In the genomic region with DNA sequence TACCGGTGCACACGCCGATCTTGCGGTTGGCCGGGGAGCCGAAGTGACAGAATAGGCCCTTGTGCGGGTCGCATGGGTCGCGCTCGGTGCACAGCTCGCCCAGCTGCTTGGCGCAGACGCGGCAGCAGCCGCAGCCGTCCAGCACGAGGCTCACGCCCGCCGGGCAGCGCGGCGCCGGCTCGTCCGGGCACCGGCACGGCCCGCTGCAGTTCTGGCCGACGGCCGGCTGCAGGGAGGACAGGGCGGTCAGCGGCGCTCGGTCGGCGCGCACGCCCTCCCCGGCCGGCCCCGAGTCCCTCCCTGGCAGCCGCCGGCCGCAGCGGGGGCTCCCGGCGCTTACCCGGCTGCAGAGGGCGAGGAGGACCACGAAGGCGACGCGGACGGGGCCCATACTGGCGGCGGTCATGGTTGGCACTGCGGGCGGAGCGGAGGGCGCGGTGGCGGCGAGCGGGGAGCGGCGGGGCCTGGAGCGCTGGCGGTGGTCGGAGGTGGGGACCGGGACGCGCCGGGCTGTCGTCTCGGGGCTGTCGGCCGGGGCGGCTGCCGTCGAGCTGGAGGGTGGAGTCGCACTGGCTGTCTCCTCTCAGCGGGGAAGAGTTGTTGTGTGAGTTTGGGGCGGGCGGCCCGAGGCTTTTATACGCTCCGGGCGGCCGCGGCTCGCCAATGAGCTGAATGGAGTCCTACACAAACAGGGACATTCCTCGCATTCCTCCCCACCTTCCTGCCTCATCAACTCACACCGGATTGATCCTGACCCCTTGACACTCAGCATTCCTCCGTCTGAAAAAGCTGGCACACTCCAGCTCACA, we compare ENCODE assay signal across 8 cellular contexts. TPM values are rescaled to one million over a fixed set of nuclear protein-coding genes. Genes with fewer than 3 reads are reported as not detected.
DNase-seq lines count a peak whose midpoint lies in the region; TF ChIP-seq lines count a peak whose summit lies in the region.

Gene CCN2, minus strand, starts transcription at position 606 of the 809 bp plus-strand sequence. Its CDS starts 200 bp downstream, at position 406.

- no peak within 1 kb of the TSS for H3K27ac Mint-ChIP-seq in activated CD4-positive, alpha-beta T cell treated with anti-CD3 and anti-CD28 coated beads, Interleukin-2, amount 10 ng/mL, durations not matched to agents 24 days and 14 days

- TF ChIP-seq CTCF in brain microvascular endothelial cell (IDR thresholded peaks at IDR 0.05; ENCODE audit: low read depth, low read length, missing control alignments): no peak
- TF ChIP-seq CTCF in hepatocyte (IDR thresholded peaks at IDR 0.05; ENCODE audit: poor library complexity): no peak
- TF ChIP-seq CTCF in prostate gland (IDR thresholded peaks at IDR 0.05): no peak

- no peaks in the 10 kb centered on the region for H3K36me3 Mint-ChIP-seq in activated CD4-positive, alpha-beta T cell treated with anti-CD3 and anti-CD28 coated beads, Interleukin-2, amount 10 ng/mL, durations not matched to agents 24 days and 14 days (ENCODE audit: low read depth)

- no peaks in the 10 kb centered on the region for H3K79me2 ChIP-seq in hepatocyte

- H3K27me3 Mint-ChIP-seq in activated CD4-positive, alpha-beta T cell treated with anti-CD3 and anti-CD28 coated beads, Interleukin-2, amount 10 ng/mL, durations not matched to agents 24 days and 14 days: peaks cover 61% of the 10 kb centered on the region

- H2AFZ ChIP-seq in hepatocyte: no peak within 1 kb of the TSS

- WGBS in hepatocyte (ENCODE audit: low lambda C conversion rate, missing lambda C conversion rate): under 1% methylated on average over 72 of the region's 97 CpGs
- WGBS in prostate gland: 2% methylated on average over 63 of the region's 97 CpGs

- H3K4me1 Mint-ChIP-seq in activated CD4-positive, alpha-beta T cell treated with anti-CD3 and anti-CD28 coated beads, Interleukin-2, amount 10 ng/mL, durations not matched to agents 24 days and 14 days: peaks cover 5% of the 10 kb centered on the region

- H3K27me3 ChIP-seq in brain microvascular endothelial cell (replicated peaks): no peaks in the 10 kb centered on the region
- H3K27me3 ChIP-seq in hepatocyte: no peaks in the 10 kb centered on the region
- H3K27me3 ChIP-seq in prostate gland (replicated peaks; ENCODE audit: insufficient read depth): no peaks in the 10 kb centered on the region

- H3K4me1 ChIP-seq in hepatocyte (ENCODE audit: insufficient read depth): peaks cover 20% of the 10 kb centered on the region
- no peaks in the 10 kb centered on the region for H3K4me1 ChIP-seq in prostate gland (replicated peaks)

- peak within 1 kb of the TSS; percentile 92 for H3K4me3 ChIP-seq in brain microvascular endothelial cell (ENCODE audit: low read depth, low read length)
- H3K4me3 ChIP-seq in hepatocyte: peak within 1 kb of the TSS; percentile 67
- H3K4me3 ChIP-seq in prostate gland: peak within 1 kb of the TSS; percentile 51 to 52

- H3K9me3 Mint-ChIP-seq in activated CD4-positive, alpha-beta T cell treated with anti-CD3 and anti-CD28 coated beads, Interleukin-2, amount 10 ng/mL, durations not matched to agents 24 days and 14 days: no peaks in the 10 kb centered on the region

- peak within 1 kb of the TSS; percentile 95 for H3K27ac ChIP-seq in brain microvascular endothelial cell
- H3K27ac ChIP-seq in hepatocyte: peak within 1 kb of the TSS; percentile 89
- peak within 1 kb of the TSS; percentile 77 to 81 for H3K27ac ChIP-seq in prostate gland

- no peaks in the 10 kb centered on the region for H3K9me3 ChIP-seq in hepatocyte (ENCODE audit: low read depth)
- no peaks in the 10 kb centered on the region for H3K9me3 ChIP-seq in prostate gland

- in situ Hi-C loops in brain microvascular endothelial cell (cut with HindIII; ENCODE audit: low pct_ligation_motif_present, low sequenced_read_pairs): no loop called here

- intact Hi-C loops in activated CD4-positive, alpha-beta T cell treated with anti-CD3 and anti-CD28 coated beads, Interleukin-2, amount 10 ng/mL, durations not matched to agents 24 days and 14 days (cut with micrococcal nuclease): no loop called here
- intact Hi-C loops in prostate gland (cut with DNase I): loop anchor here (5.0 to 10.0 kb wide), 4 partner anchors 71 to 211 kb away; no protein-coding TSS in a partner anchor

- peak within 1 kb of the TSS; percentile 71 for H3K4me2 ChIP-seq in hepatocyte

- H3K4me3 Mint-ChIP-seq in activated CD4-positive, alpha-beta T cell treated with anti-CD3 and anti-CD28 coated beads, Interleukin-2, amount 10 ng/mL, durations not matched to agents 24 days and 14 days: peak within 1 kb of the TSS; percentile 80

- no peaks in the 10 kb centered on the region for H4K20me1 ChIP-seq in hepatocyte (ENCODE audit: insufficient read depth, poor library complexity, severe bottlenecking)

- H3K36me3 ChIP-seq in brain microvascular endothelial cell (replicated peaks): peaks cover 18% of the 10 kb centered on the region
- no peaks in the 10 kb centered on the region for H3K36me3 ChIP-seq in hepatocyte (replicated peaks; ENCODE audit: insufficient read depth, low read depth)
- no peaks in the 10 kb centered on the region for H3K36me3 ChIP-seq in prostate gland

- no peaks in the 10 kb centered on the region for H3K9me2 ChIP-seq in hepatocyte (replicated peaks; ENCODE audit: insufficient read depth)

- peak; percentile 56 for DNase-seq in activated CD4-positive, alpha-beta T cell treated with anti-CD3 and anti-CD28 coated beads, Interleukin-2, amount 10 ng/mL, durations not matched to agents 24 days and 14 days
- no peak for DNase-seq in activated CD4-positive, alpha-beta T cell treated with anti-CD3 and anti-CD28 coated beads for 1 hour
- DNase-seq in NCI-H1048 (lab: John Stamatoyannopoulos, UW): peak; percentile 41
- peak; percentile 99 for DNase-seq in brain microvascular endothelial cell
- peak; percentile 92 for DNase-seq in hepatocyte (ENCODE audit: low spot score)
- peak; percentile 68 for DNase-seq in prostate gland (ENCODE audit: low spot score)
- no peak for DNase-seq in inferior parietal cortex (ENCODE audit: extremely low spot score)
- DNase-seq in stimulated activated CD4-positive, alpha-beta T cell treated with anti-CD3 and anti-CD28 coated beads, Interleukin-1b, Interleukin-23, amount 100 ng/mL, for 48 hours: no peak

- TF ChIP-seq POLR2A in prostate gland (IDR thresholded peaks at IDR 0.05): peak; percentile 64

RNA-seq across cellular contexts. Expression of gene CCN2, which starts in this region (rescaled TPM):
- total RNA-seq in activated CD4-positive, alpha-beta T cell treated with anti-CD3 and anti-CD28 coated beads, Interleukin-2, amount 10 ng/mL, durations not matched to agents 24 days and 14 days: not detected in 2 replicates
- total RNA-seq in hepatocyte (116 and 147 TPM in 2 replicates), prostate gland (100 to 1,000 TPM in 1 of 2 donors, 10 to 100 TPM in 1; 73.1 to 120 TPM)
- polyA plus RNA-seq in hepatocyte: 296 and 300 TPM in 2 replicates

Comparison
In these comparisons a context has a peak if more than half of its experiments do, and no peak if none do; other contexts are left out.
1. RNA of gene CCN2 (total RNA-seq): 116 to 147 TPM in hepatocyte and 73.1 to 120 TPM in prostate gland; not detected in activated CD4-positive, alpha-beta T cell treated with anti-CD3 and anti-CD28 coated beads, Interleukin-2, amount 10 ng/mL, durations not matched to agents 24 days and 14 days; every median in the first group is over 10 times any median in the second.
2. Peak in DNase-seq in activated CD4-positive, alpha-beta T cell treated with anti-CD3 and anti-CD28 coated beads, Interleukin-2, amount 10 ng/mL, durations not matched to agents 24 days and 14 days; RNA of the gene not detected or under 1 TPM.
3. DNase-seq: peak in NCI-H1048 (single experiment), brain microvascular endothelial cell (single experiment), hepatocyte (single experiment) and prostate gland (single experiment); none in activated CD4-positive, alpha-beta T cell treated with anti-CD3 and anti-CD28 coated beads for 1 hour (single experiment), inferior parietal cortex (single experiment) and stimulated activated CD4-positive, alpha-beta T cell treated with anti-CD3 and anti-CD28 coated beads, Interleukin-1b, Interleukin-23, amount 100 ng/mL, for 48 hours (single experiment).
4. Peak in every context shown above with its lines, with median percentiles within 50 percentile points of each other: H3K27ac ChIP-seq and H3K4me3 ChIP-seq.